ENCODE assay signal across 15 cellular contexts in genomic region chr13:33276581-33276980, GRCh38. TPM values are rescaled to one million over a fixed set of nuclear protein-coding genes. Genes with fewer than 3 reads are reported as not detected.
A peak's percentile ranks its signal among the peaks of the same experiment; 100 is the strongest.
DNase-seq lines count a peak whose midpoint lies in the region; ATAC-seq and TF ChIP-seq lines count a peak whose summit lies in the region.
"Had no signal": no experiment of that assay in that cellular context is flagged by ENCODE, and none has a peak within 500 bp of the region (broad histone marks: within the 10 kb centered on the region; RNA-seq: fewer than 3 reads in every experiment).

No MANE protein-coding gene starts in this region.

- H3K36me3 ChIP-seq in muscle layer of colon (ENCODE audit: insufficient read depth, low read length) (no peaks in the 10 kb centered on the region), tibial artery (no peaks in the 10 kb centered on the region)

- TF ChIP-seq CTCF in fibroblast of the aortic adventitia (IDR thresholded peaks at IDR 0.05; ENCODE audit: insufficient read depth, low read length) (no peak), tibial artery (IDR thresholded peaks at IDR 0.05) (no peak)

- H3K9me3 ChIP-seq in muscle layer of colon (ENCODE audit: low read length) (no peaks in the 10 kb centered on the region), tibial artery (no peaks in the 10 kb centered on the region)

- ATAC-seq in HG02759 (IDR thresholded peaks at IDR 0.05; ENCODE audit: unreplicated experiment): no peak
- ATAC-seq: HCT116 had no signal

- H3K9ac ChIP-seq in muscle layer of colon (ENCODE audit: low read length): no peak overlapping the region

- H3K27ac ChIP-seq in muscle layer of colon (ENCODE audit: low read depth, low read length): peak overlapping the region; percentile 56
- peak overlapping the region; percentile 45 to 77 for H3K27ac ChIP-seq in tibial artery
- H3K27ac ChIP-seq: epithelial cell of prostate had no signal

- peaks cover 79% of the 10 kb centered on the region for H3K4me1 ChIP-seq in muscle layer of colon (ENCODE audit: insufficient read depth, low read length)
- peaks cover 5 to 88% (median 49%) of the 10 kb centered on the region in 4 donors for H3K4me1 ChIP-seq in tibial artery

- intact Hi-C loops in tibial artery (cut with DNase I; ENCODE audit: low total_unique reads): no loop called here

- H3K4me3 ChIP-seq in fibroblast of the aortic adventitia (ENCODE audit: low read depth, low read length) (no peak overlapping the region), muscle layer of colon (ENCODE audit: low read depth in 1 of 2, low read length in 2 of 2) (no peak overlapping the region), tibial artery (no peak overlapping the region)

- DNase-seq in astrocyte of the hippocampus (ENCODE audit: low read depth, low spot score) (peak; percentile 86), fibroblast of the aortic adventitia (ENCODE audit: low read depth) (peak; percentile 86), tibial artery (no peak), COR-L47 (lab: John Stamatoyannopoulos, UW) (no peak)
- DNase-seq in activated naive CD4-positive, alpha-beta T cell (lab: John Stamatoyannopoulos, UW): no peak
- DNase-seq: activated B cell treated with CpG ODN at 0.5 μM for 24 hours; activated naive CD4-positive, alpha-beta T cell treated with anti-CD3 and anti-CD28 coated beads for 36 hours; KBM-7; NCI-H1105 treated with DMSO at 0.1 percent for 48 hours; NCI-H345; stimulated activated CD4-positive, alpha-beta T cell treated with anti-CD3 and anti-CD28 coated beads, Interleukin-15, amount 100 ng/mL, for 24 hours had no signal

- H3K27me3 ChIP-seq in muscle layer of colon (ENCODE audit: control insufficient read depth in 1 of 2, insufficient read depth in 2 of 2, low read length in 2 of 2) (no peaks in the 10 kb centered on the region), tibial artery (no peaks in the 10 kb centered on the region)

RNA-seq across cellular contexts. Expression of gene STARD13, which starts 9.0 kb away (rescaled TPM):
- total RNA-seq in fibroblast of the aortic adventitia (ENCODE audit: low replicate concordance): 7.8 and 11.0 TPM in 2 replicates

Comparison
In these comparisons a context has a peak if more than half of its experiments do, and no peak if none do; other contexts are left out.
1. DNase-seq: peak in astrocyte of the hippocampus (single experiment) and fibroblast of the aortic adventitia (single experiment); none in tibial artery (0 of 2), activated naive CD4-positive, alpha-beta T cell (0 of 4) and COR-L47 (single experiment).